ENCODE assay signal across 23 cellular contexts in genomic region chr2:19109521-19109920, GRCh38.
"Had no signal": no experiment of that assay in that cellular context is flagged by ENCODE, and none has a peak within 500 bp of the region (broad histone marks: within the 10 kb centered on the region; RNA-seq: fewer than 3 reads in every experiment).

No MANE protein-coding gene starts in this region.

- H3K36me3 Mint-ChIP-seq: naive thymus-derived CD4-positive, alpha-beta T cell; stimulated activated effector memory CD8-positive, alpha-beta T cell treated with anti-CD3 and anti-CD28 coated beads, Interleukin-12 subunit alpha, Interleukin-12 subunit beta, amount 100 ng/mL, for 72 hours; type B pancreatic cell had no signal

- H3K4me3 ChIP-seq: left ventricle myocardium inferior, lung, mucosa of descending colon, pancreas, prostate gland, spleen, tibial nerve, vagina had no signal

- H3K9me3 ChIP-seq: left ventricle myocardium inferior, mucosa of descending colon, pancreas, prostate gland, spleen, tibial nerve, vagina had no signal

- H3K27ac Mint-ChIP-seq: memory B cell; naive thymus-derived CD4-positive, alpha-beta T cell; nephron; stimulated activated effector memory CD8-positive, alpha-beta T cell treated with anti-CD3 and anti-CD28 coated beads, Interleukin-12 subunit alpha, Interleukin-12 subunit beta, amount 100 ng/mL, for 72 hours; stimulated activated naive CD8-positive, alpha-beta T cell treated with anti-CD3 and anti-CD28 coated beads, Interleukin-15, Interleukin-2, amounts not matched to agents 100 ng/mL and 50 ng/mL, for 24 hours; type B pancreatic cell had no signal

- ATAC-seq: mucosa of descending colon; naive thymus-derived CD4-positive, alpha-beta T cell; right cardiac atrium; sciatic nerve; stimulated activated effector memory CD8-positive, alpha-beta T cell treated with anti-CD3 and anti-CD28 coated beads, Interleukin-12 subunit alpha, Interleukin-12 subunit beta, amount 100 ng/mL, for 72 hours had no signal

- DNase-seq: islet precursor cell; left ventricle myocardium inferior; midbrain; mucosa of descending colon; naive thymus-derived CD4-positive, alpha-beta T cell; pancreas; retina; right cardiac atrium; small intestine; spleen; stimulated activated CD4-positive, alpha-beta T cell treated with anti-CD3 and anti-CD28 coated beads, Interleukin-4, amount 100 ng/mL, for 24 hours; stimulated activated naive CD4-positive, alpha-beta T cell had no signal

- H3K27ac ChIP-seq: left ventricle myocardium inferior, pancreas, prostate gland, spleen, tibial nerve, vagina had no signal

- H3K9me3 Mint-ChIP-seq: nephron; neural crest cell; stimulated activated naive CD8-positive, alpha-beta T cell treated with anti-CD3 and anti-CD28 coated beads, Interleukin-15, Interleukin-2, amounts not matched to agents 100 ng/mL and 50 ng/mL, for 24 hours; type B pancreatic cell had no signal

- H3K4me3 Mint-ChIP-seq: memory B cell; naive thymus-derived CD4-positive, alpha-beta T cell; nephron; neural crest cell; stimulated activated effector memory CD8-positive, alpha-beta T cell treated with anti-CD3 and anti-CD28 coated beads, Interleukin-12 subunit alpha, Interleukin-12 subunit beta, amount 100 ng/mL, for 72 hours; stimulated activated naive CD8-positive, alpha-beta T cell treated with anti-CD3 and anti-CD28 coated beads, Interleukin-15, Interleukin-2, amounts not matched to agents 100 ng/mL and 50 ng/mL, for 24 hours; type B pancreatic cell had no signal

- H3K4me1 Mint-ChIP-seq: memory B cell; naive thymus-derived CD4-positive, alpha-beta T cell; stimulated activated effector memory CD8-positive, alpha-beta T cell treated with anti-CD3 and anti-CD28 coated beads, Interleukin-12 subunit alpha, Interleukin-12 subunit beta, amount 100 ng/mL, for 72 hours had no signal

- H3K4me1 ChIP-seq: left ventricle myocardium inferior, prostate gland, spleen, tibial nerve, vagina had no signal

- H3K27me3 ChIP-seq: pancreas, spleen, tibial nerve, vagina had no signal

- H3K36me3 ChIP-seq: left ventricle myocardium inferior, pancreas, prostate gland, spleen, tibial nerve, vagina had no signal

- H3K27me3 Mint-ChIP-seq: stimulated activated naive CD8-positive, alpha-beta T cell treated with anti-CD3 and anti-CD28 coated beads, Interleukin-15, Interleukin-2, amounts not matched to agents 100 ng/mL and 50 ng/mL, for 24 hours; type B pancreatic cell had no signal
